2 cellular contexts compared by ENCODE assay signal in the genomic region with DNA sequence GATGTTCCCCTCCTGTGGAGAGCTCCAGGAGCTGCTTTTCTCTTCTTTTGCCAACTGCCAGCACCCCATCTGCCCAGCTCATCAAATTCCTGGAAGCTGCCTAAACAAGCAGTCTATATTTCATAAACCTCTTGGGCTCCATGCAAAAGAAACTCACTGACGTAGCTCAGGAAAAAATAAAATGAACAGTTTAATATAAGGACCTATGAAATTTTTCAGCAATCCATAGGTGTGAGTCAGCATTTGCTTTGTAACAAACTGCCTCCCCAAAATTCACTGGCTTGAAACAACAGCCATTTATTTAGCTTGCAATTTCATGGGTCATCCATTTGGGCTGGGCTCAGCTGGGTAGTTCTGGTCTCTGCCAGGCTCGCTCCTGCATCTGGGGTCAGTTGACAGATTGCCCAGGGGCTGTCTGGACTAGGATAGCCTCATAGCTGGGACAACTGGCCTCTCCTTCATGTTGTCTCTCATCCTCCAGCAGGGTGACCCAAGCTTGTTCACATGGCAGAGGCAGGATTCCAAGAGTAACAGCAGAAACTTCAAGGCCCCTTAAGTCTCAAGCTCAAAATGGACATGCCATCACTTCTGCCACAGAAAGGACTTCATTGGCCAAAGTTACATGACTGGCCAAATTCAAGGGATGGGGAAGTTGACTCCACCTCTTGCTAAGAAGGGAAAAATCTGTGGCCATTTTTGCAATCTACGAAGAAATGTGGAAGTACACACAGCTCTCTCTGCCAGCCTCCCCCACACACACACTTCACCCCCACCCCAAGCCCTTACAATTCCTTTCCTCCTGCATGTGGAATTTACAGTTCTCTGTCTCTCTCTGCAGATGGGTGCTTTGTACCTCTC.
TF ChIP-seq lines count a peak whose summit lies in the region.

No MANE protein-coding gene starts in this region.

TF ChIP-seq in SK-N-SH treated with all-trans-retinoic acid at 6 μM for 48 hours, 23 proteins besides CTCF, POLR2A, EP300 and RAD21 (continued from another document):
- TF ChIP-seq GLIS3 (CRISPR knock-in tag; IDR thresholded peaks at IDR 0.05): no peak
- TF ChIP-seq, protein P1, sequence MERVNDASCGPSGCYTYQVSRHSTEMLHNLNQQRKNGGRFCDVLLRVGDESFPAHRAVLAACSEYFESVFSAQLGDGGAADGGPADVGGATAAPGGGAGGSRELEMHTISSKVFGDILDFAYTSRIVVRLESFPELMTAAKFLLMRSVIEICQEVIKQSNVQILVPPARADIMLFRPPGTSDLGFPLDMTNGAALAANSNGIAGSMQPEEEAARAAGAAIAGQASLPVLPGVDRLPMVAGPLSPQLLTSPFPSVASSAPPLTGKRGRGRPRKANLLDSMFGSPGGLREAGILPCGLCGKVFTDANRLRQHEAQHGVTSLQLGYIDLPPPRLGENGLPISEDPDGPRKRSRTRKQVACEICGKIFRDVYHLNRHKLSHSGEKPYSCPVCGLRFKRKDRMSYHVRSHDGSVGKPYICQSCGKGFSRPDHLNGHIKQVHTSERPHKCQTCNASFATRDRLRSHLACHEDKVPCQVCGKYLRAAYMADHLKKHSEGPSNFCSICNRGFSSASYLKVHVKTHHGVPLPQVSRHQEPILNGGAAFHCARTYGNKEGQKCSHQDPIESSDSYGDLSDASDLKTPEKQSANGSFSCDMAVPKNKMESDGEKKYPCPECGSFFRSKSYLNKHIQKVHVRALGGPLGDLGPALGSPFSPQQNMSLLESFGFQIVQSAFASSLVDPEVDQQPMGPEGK (CRISPR knock-in tag; IDR thresholded peaks at IDR 0.05; ENCODE audit: borderline replicate concordance): no peak
- no peak for TF ChIP-seq TOX (CRISPR knock-in tag; IDR thresholded peaks at IDR 0.05; ENCODE audit: borderline replicate concordance)
- TF ChIP-seq SNAI2 (CRISPR knock-in tag; IDR thresholded peaks at IDR 0.05): no peak
- no peak for TF ChIP-seq ESRRG (CRISPR knock-in tag; IDR thresholded peaks at IDR 0.05)
TF ChIP-seq in SK-N-SH treated with all-trans-retinoic acid at 6 μM for 48 hours: peak in this region for 0.

TF ChIP-seq in SK-N-SH, 30 proteins besides CTCF, POLR2A, EP300 and RAD21 (continued from another document):
- TF ChIP-seq YY1 (IDR thresholded peaks at IDR 0.05; ENCODE audit: low read depth) (no peak), RFX5 (IDR thresholded peaks at IDR 0.05; ENCODE audit: low read length) (no peak), TAF1 (IDR thresholded peaks at IDR 0.05; ENCODE audit: borderline replicate concordance, low read depth, low read length) (no peak), SMC3 (IDR thresholded peaks at IDR 0.05; ENCODE audit: low read depth, low read length) (no peak), CHD2 (IDR thresholded peaks at IDR 0.05; ENCODE audit: low read length, partially characterized antibody) (no peak), NFIC (IDR thresholded peaks at IDR 0.05; ENCODE audit: borderline replicate concordance) (no peak), GABPA (IDR thresholded peaks at IDR 0.05; ENCODE audit: low read depth) (no peak), TCF12 (IDR thresholded peaks at IDR 0.05) (no peak), EZH2phosphoT487 (IDR thresholded peaks at IDR 0.05; ENCODE audit: borderline replicate concordance, low read depth) (no peak)
- TF ChIP-seq, protein P2, sequence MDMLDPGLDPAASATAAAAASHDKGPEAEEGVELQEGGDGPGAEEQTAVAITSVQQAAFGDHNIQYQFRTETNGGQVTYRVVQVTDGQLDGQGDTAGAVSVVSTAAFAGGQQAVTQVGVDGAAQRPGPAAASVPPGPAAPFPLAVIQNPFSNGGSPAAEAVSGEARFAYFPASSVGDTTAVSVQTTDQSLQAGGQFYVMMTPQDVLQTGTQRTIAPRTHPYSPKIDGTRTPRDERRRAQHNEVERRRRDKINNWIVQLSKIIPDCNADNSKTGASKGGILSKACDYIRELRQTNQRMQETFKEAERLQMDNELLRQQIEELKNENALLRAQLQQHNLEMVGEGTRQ (IDR thresholded peaks at IDR 0.05; ENCODE audit: borderline replicate concordance, low read depth, low read length): no peak
- TF ChIP-seq, protein P3, sequence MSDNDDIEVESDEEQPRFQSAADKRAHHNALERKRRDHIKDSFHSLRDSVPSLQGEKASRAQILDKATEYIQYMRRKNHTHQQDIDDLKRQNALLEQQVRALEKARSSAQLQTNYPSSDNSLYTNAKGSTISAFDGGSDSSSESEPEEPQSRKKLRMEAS (IDR thresholded peaks at IDR 0.05; ENCODE audit: low read depth): no peak
